ENCODE assay signal across 9 cellular contexts in the genomic region with DNA sequence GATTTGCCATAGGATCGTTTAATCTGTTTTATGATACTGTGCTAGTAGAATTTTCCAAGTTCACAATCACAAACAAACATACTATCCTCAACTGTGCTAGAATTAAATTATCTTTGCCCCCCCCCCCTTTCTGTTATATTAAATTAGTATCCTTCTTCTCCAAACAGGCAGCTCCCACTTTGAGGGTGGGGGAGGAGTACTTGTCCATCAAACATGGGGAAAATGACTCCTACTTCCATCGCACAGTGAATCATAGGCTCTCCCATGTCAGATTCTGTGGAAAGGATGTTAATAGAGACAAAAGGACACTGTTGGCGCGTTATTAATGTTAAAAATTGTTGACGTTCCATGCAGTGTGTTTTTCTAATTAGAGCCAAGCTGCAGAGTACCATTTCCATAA.
"Had no signal": no experiment of that assay in that cellular context is flagged by ENCODE, and none has a peak within 500 bp of the region (broad histone marks: within the 10 kb centered on the region; RNA-seq: fewer than 3 reads in every experiment).

No MANE protein-coding gene starts in this region.

- H3K4me1 Mint-ChIP-seq: IgD-negative memory B cell had no signal

- H3K4me3 Mint-ChIP-seq: HFFc6, IgD-negative memory B cell had no signal

- H3K27ac Mint-ChIP-seq: HFFc6, IgD-negative memory B cell had no signal

- DNase-seq: GM23248, GOT3, H7, HFFc6 had no signal

- H3K9ac ChIP-seq: GM23248 had no signal

- H3K36me3 ChIP-seq: HAP-1 had no signal

- H3K27ac ChIP-seq: GM23248, HL-60 had no signal

- H3K36me3 Mint-ChIP-seq: IgD-negative memory B cell had no signal

- ATAC-seq: HCT116, HepG2 had no signal

- H2AFZ ChIP-seq: GM23248 had no signal

- H3K9me3 ChIP-seq: HAP-1 had no signal

- H3K4me1 ChIP-seq: HAP-1 had no signal

- H3K4me3 ChIP-seq: GM23248, HAP-1 had no signal

- H3K27me3 Mint-ChIP-seq: IgD-negative memory B cell had no signal
